Comparison of ENCODE assay signal across 1 cellular context in the genomic region with DNA sequence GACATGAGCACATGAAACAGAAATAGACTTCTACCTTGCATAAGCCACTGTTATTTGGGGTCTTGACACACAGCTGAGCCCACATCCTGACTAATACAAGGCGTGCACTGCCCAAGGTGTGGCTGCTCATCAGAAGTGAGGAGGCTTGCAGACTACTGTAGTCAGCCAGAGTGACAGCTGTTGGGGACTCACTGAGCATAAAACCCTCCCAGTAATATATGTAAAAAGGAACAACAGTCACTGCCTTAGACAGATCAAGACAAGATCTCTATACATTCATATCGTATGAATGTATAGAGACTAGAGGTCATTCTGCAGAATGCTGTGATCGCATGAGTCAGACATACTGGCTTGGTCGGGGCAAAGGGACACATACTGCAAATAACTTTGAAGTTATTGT.
TF ChIP-seq lines count a peak whose summit lies in the region.

No MANE protein-coding gene starts in this region.

TF ChIP-seq in HepG2, 621 proteins besides CTCF, POLR2A, EP300 and RAD21:
- TF ChIP-seq ZNF557 (CRISPR knock-in tag; IDR thresholded peaks at IDR 0.05) (no peak), TBP (CRISPR knock-in tag; IDR thresholded peaks at IDR 0.05) (no peak), SAP130 (CRISPR knock-in tag; IDR thresholded peaks at IDR 0.05; ENCODE audit: low read depth) (no peak), ZBTB21 (CRISPR knock-in tag; IDR thresholded peaks at IDR 0.05) (no peak), ZNF484 (CRISPR knock-in tag; IDR thresholded peaks at IDR 0.05; ENCODE audit: borderline replicate concordance, low read depth) (no peak), SIX4 (CRISPR knock-in tag; IDR thresholded peaks at IDR 0.05) (no peak), TOE1 (CRISPR knock-in tag; IDR thresholded peaks at IDR 0.05) (no peak), MTA3 (CRISPR knock-in tag; IDR thresholded peaks at IDR 0.05) (no peak), ARNT (IDR thresholded peaks at IDR 0.05) (no peak), HOXA9 (CRISPR knock-in tag; IDR thresholded peaks at IDR 0.05; ENCODE audit: borderline replicate concordance) (no peak)
- TF ChIP-seq, protein P1, sequence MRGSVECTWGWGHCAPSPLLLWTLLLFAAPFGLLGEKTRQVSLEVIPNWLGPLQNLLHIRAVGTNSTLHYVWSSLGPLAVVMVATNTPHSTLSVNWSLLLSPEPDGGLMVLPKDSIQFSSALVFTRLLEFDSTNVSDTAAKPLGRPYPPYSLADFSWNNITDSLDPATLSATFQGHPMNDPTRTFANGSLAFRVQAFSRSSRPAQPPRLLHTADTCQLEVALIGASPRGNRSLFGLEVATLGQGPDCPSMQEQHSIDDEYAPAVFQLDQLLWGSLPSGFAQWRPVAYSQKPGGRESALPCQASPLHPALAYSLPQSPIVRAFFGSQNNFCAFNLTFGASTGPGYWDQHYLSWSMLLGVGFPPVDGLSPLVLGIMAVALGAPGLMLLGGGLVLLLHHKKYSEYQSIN (CRISPR knock-in tag; IDR thresholded peaks at IDR 0.05; ENCODE audit: borderline replicate concordance), result no peak
- TF ChIP-seq, protein P2, sequence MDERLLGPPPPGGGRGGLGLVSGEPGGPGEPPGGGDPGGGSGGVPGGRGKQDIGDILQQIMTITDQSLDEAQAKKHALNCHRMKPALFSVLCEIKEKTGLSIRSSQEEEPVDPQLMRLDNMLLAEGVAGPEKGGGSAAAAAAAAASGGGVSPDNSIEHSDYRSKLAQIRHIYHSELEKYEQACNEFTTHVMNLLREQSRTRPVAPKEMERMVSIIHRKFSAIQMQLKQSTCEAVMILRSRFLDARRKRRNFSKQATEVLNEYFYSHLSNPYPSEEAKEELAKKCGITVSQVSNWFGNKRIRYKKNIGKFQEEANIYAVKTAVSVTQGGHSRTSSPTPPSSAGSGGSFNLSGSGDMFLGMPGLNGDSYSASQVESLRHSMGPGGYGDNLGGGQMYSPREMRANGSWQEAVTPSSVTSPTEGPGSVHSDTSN (CRISPR knock-in tag; IDR thresholded peaks at IDR 0.05), result no peak
- TF ChIP-seq, protein P3, sequence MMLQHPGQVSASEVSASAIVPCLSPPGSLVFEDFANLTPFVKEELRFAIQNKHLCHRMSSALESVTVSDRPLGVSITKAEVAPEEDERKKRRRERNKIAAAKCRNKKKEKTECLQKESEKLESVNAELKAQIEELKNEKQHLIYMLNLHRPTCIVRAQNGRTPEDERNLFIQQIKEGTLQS (CRISPR knock-in tag; IDR thresholded peaks at IDR 0.05), result no peak
- TF ChIP-seq, protein P4, sequence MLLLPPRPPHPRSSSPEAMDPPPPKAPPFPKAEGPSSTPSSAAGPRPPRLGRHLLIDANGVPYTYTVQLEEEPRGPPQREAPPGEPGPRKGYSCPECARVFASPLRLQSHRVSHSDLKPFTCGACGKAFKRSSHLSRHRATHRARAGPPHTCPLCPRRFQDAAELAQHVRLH (CRISPR knock-in tag; IDR thresholded peaks at IDR 0.05; ENCODE audit: borderline replicate concordance, low read depth), result no peak
- TF ChIP-seq, protein P5, sequence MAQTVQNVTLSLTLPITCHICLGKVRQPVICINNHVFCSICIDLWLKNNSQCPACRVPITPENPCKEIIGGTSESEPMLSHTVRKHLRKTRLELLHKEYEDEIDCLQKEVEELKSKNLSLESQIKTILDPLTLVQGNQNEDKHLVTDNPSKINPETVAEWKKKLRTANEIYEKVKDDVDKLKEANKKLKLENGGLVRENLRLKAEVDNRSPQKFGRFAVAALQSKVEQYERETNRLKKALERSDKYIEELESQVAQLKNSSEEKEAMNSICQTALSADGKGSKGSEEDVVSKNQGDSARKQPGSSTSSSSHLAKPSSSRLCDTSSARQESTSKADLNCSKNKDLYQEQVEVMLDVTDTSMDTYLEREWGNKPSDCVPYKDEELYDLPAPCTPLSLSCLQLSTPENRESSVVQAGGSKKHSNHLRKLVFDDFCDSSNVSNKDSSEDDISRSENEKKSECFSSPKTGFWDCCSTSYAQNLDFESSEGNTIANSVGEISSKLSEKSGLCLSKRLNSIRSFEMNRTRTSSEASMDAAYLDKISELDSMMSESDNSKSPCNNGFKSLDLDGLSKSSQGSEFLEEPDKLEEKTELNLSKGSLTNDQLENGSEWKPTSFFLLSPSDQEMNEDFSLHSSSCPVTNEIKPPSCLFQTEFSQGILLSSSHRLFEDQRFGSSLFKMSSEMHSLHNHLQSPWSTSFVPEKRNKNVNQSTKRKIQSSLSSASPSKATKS (CRISPR knock-in tag; IDR thresholded peaks at IDR 0.05), result no peak
- TF ChIP-seq, protein P6, sequence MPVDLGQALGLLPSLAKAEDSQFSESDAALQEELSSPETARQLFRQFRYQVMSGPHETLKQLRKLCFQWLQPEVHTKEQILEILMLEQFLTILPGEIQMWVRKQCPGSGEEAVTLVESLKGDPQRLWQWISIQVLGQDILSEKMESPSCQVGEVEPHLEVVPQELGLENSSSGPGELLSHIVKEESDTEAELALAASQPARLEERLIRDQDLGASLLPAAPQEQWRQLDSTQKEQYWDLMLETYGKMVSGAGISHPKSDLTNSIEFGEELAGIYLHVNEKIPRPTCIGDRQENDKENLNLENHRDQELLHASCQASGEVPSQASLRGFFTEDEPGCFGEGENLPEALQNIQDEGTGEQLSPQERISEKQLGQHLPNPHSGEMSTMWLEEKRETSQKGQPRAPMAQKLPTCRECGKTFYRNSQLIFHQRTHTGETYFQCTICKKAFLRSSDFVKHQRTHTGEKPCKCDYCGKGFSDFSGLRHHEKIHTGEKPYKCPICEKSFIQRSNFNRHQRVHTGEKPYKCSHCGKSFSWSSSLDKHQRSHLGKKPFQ (CRISPR knock-in tag; IDR thresholded peaks at IDR 0.05; ENCODE audit: insufficient replicate concordance), result no peak
- TF ChIP-seq, protein P7, sequence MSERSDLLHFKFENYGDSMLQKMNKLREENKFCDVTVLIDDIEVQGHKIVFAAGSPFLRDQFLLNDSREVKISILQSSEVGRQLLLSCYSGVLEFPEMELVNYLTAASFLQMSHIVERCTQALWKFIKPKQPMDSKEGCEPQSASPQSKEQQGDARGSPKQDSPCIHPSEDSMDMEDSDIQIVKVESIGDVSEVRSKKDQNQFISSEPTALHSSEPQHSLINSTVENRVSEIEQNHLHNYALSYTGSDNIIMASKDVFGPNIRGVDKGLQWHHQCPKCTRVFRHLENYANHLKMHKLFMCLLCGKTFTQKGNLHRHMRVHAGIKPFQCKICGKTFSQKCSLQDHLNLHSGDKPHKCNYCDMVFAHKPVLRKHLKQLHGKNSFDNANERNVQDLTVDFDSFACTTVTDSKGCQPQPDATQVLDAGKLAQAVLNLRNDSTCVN (CRISPR knock-in tag; IDR thresholded peaks at IDR 0.05; ENCODE audit: borderline replicate concordance), result no peak
